15 cellular contexts compared by ENCODE assay signal in the genomic region with DNA sequence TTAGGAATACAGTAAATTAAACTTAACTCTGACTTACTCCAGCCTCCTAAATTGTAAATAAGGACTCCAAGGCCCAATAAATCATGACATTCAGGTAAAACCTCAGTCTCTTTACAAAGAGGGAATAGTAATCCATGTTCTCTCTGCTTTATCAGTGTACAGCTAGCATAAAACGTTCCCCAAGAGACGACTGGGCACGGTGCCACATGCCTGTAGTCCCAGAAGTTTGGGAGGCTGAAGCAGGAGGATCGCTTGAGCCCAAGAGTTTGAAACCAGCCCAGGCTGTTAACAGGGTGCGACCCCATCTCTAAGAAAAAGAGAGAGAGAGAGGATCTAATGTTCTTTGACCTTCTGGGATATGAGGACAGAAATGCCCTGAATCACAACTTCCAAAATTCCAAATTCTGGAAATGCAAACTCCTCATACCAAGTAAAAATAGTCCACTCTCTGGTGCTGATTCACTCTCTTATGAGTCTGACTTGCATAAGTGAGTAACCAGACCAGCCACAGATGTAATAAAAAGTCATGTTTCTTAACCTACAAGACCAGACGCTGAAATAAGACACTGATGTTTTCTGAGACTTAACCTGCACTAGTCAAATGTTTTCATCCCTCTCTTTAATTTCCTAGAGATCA. TPM values are rescaled to one million over a fixed set of nuclear protein-coding genes. Genes with fewer than 3 reads are reported as not detected.
DNase-seq lines count a peak whose midpoint lies in the region; ATAC-seq lines count a peak whose summit lies in the region.
"Had no signal": no experiment of that assay in that cellular context is flagged by ENCODE, and none has a peak within 500 bp of the region (broad histone marks: within the 10 kb centered on the region; RNA-seq: fewer than 3 reads in every experiment).

No MANE protein-coding gene starts in this region.

- intact Hi-C loops in CD4-positive, alpha-beta memory T cell (cut with micrococcal nuclease): no loop called here

- DNase-seq in AG08395 (ENCODE audit: low spot score): peak; percentile 76
- DNase-seq in M059J (ENCODE audit: low read depth): peak; percentile 74
- peak; percentile 85 for DNase-seq in dedifferentiated amniotic fluid mesenchymal stem cell (ENCODE audit: extremely low spot score)
- DNase-seq in non-pigmented ciliary epithelial cell (ENCODE audit: low read depth): peak; percentile 55
- no peak for DNase-seq in CD8-positive, alpha-beta memory T cell
- DNase-seq in CD4-positive, alpha-beta memory T cell: no peak
- DNase-seq: activated CD8-positive, alpha-beta memory T cell treated with anti-CD3 and anti-CD28 coated beads, Interleukin-2, amount 50 U/mL, for 48 hours; amygdala; CD4-positive, CD25-positive, alpha-beta regulatory T cell; naive thymus-derived CD4-positive, alpha-beta T cell had no signal

- peaks cover 10 to 51% of the 10 kb centered on the region in 2 donors for H3K27me3 Mint-ChIP-seq in CD8-positive, alpha-beta memory T cell
- peaks cover 11 to 17% of the 10 kb centered on the region in 2 donors for H3K27me3 Mint-ChIP-seq in CD4-positive, alpha-beta memory T cell
- H3K27me3 Mint-ChIP-seq: naive thymus-derived CD4-positive, alpha-beta T cell had no signal

- H3K4me1 ChIP-seq in CD8-positive, alpha-beta memory T cell (ENCODE audit: insufficient read depth, low read length): peaks cover 23% of the 10 kb centered on the region
- H3K4me1 ChIP-seq in CD4-positive, alpha-beta memory T cell (ENCODE audit: insufficient read depth, low read length): no peaks in the 10 kb centered on the region

- H3K27ac ChIP-seq in CD8-positive, alpha-beta memory T cell (ENCODE audit: low read depth, low read length): no peak overlapping the region
- no peak overlapping the region for H3K27ac ChIP-seq in CD4-positive, alpha-beta memory T cell (ENCODE audit: low read depth, low read length)
- H3K27ac ChIP-seq: KMS-11 had no signal

- no peaks in the 10 kb centered on the region for H3K36me3 ChIP-seq in CD8-positive, alpha-beta memory T cell (ENCODE audit: insufficient read depth, low read length)
- no peaks in the 10 kb centered on the region for H3K36me3 ChIP-seq in CD4-positive, alpha-beta memory T cell (ENCODE audit: insufficient read depth, low read length)

- CTCF ChIA-PET in CD8-positive, alpha-beta memory T cell (lab: Charles Lee): no interaction called here
- CTCF ChIA-PET in CD4-positive, alpha-beta memory T cell (lab: Charles Lee; ENCODE audit: partially characterized antibody): no interaction called here

- H3K4me3 Mint-ChIP-seq in CD8-positive, alpha-beta memory T cell: no peak overlapping the region
- H3K4me3 Mint-ChIP-seq in CD4-positive, alpha-beta memory T cell: no peak overlapping the region
- H3K4me3 Mint-ChIP-seq: CD4-positive, CD25-positive, alpha-beta regulatory T cell had no signal

- no peaks in the 10 kb centered on the region for H3K9me3 Mint-ChIP-seq in CD8-positive, alpha-beta memory T cell
- H3K9me3 Mint-ChIP-seq in CD4-positive, alpha-beta memory T cell: peaks cover 0 to 4% (median 1%) of the 10 kb centered on the region in 8 donors

- no peaks in the 10 kb centered on the region for H3K27me3 ChIP-seq in CD8-positive, alpha-beta memory T cell (ENCODE audit: insufficient read depth, low read length, poor library complexity, severe bottlenecking)
- no peaks in the 10 kb centered on the region for H3K27me3 ChIP-seq in CD4-positive, alpha-beta memory T cell (ENCODE audit: insufficient read depth, low read length)

- no peaks in the 10 kb centered on the region for H3K9me3 ChIP-seq in CD8-positive, alpha-beta memory T cell (ENCODE audit: low read length)
- no peaks in the 10 kb centered on the region for H3K9me3 ChIP-seq in CD4-positive, alpha-beta memory T cell (ENCODE audit: control insufficient read depth in 1 of 2, low read length in 2 of 2)

- POLR2A ChIA-PET in CD8-positive, alpha-beta memory T cell (lab: Charles Lee): no interaction called here
- POLR2A ChIA-PET in CD4-positive, alpha-beta memory T cell (lab: Charles Lee; ENCODE audit: partially characterized antibody): no interaction called here

- H3K4me1 Mint-ChIP-seq in CD8-positive, alpha-beta memory T cell: no peaks in the 10 kb centered on the region
- H3K4me1 Mint-ChIP-seq in CD4-positive, alpha-beta memory T cell: peaks cover 0 to 11% (median 3%) of the 10 kb centered on the region in 4 donors

- H3K36me3 Mint-ChIP-seq in CD8-positive, alpha-beta memory T cell: peaks cover 0 to 8% (median 0%) of the 10 kb centered on the region in 3 donors
- no peaks in the 10 kb centered on the region for H3K36me3 Mint-ChIP-seq in CD4-positive, alpha-beta memory T cell

- peak overlapping the region in 1 of 8 donors; percentile 72 for H3K27ac Mint-ChIP-seq in CD8-positive, alpha-beta memory T cell
- no peak overlapping the region for H3K27ac Mint-ChIP-seq in CD4-positive, alpha-beta memory T cell

- no peak for ATAC-seq in HG03378 (IDR thresholded peaks at IDR 0.05; ENCODE audit: unreplicated experiment)
- no peak for ATAC-seq in GM18498 (IDR thresholded peaks at IDR 0.05; ENCODE audit: unreplicated experiment)
- ATAC-seq: HCT116; naive thymus-derived CD4-positive, alpha-beta T cell had no signal

- no peak overlapping the region for H3K4me3 ChIP-seq in CD8-positive, alpha-beta memory T cell (ENCODE audit: low read length)
- no peak overlapping the region for H3K4me3 ChIP-seq in CD4-positive, alpha-beta memory T cell (ENCODE audit: low read length in 2 of 2)

RNA-seq across cellular contexts. Expression of gene NNMT, which starts 25.5 kb away (rescaled TPM):
- total RNA-seq in M059J (2014; rRNA removed; shearing (Covaris generic)): 76.6 and 129 TPM in 2 replicates
- not detected for total RNA-seq in CD8-positive, alpha-beta memory T cell
- polyA plus RNA-seq in CD8-positive, alpha-beta memory T cell: not detected
- not detected for total RNA-seq in CD4-positive, alpha-beta memory T cell
- not detected for polyA plus RNA-seq in CD4-positive, alpha-beta memory T cell
- total RNA-seq: CD4-positive, CD25-positive, alpha-beta regulatory T cell; naive thymus-derived CD4-positive, alpha-beta T cell; OCI-LY7 had no signal
- polyA plus RNA-seq: CD4-positive, CD25-positive, alpha-beta regulatory T cell; naive thymus-derived CD4-positive, alpha-beta T cell had no signal

Comparison
In these comparisons a context has a peak if more than half of its experiments do, and no peak if none do; other contexts are left out.
1. DNase-seq: peak in AG08395 (single experiment), M059J (single experiment), dedifferentiated amniotic fluid mesenchymal stem cell (single experiment) and non-pigmented ciliary epithelial cell (single experiment); none in CD8-positive, alpha-beta memory T cell (0 of 5) and CD4-positive, alpha-beta memory T cell (0 of 5).
2. RNA of gene NNMT, which starts 25.5 kb away (total RNA-seq): 76.6 to 129 TPM in M059J; not detected in CD8-positive, alpha-beta memory T cell and not detected in CD4-positive, alpha-beta memory T cell; every median in the first group is over 10 times any median in the second.